Comparison of ENCODE assay signal across 1 cellular context in genomic region chr18:48942554-48943261, GRCh38.
A peak's percentile ranks its signal among the peaks of the same experiment; 100 is the strongest.
TF ChIP-seq lines count a peak whose summit lies in the region.

No MANE protein-coding gene starts in this region.

TF ChIP-seq in HepG2, 621 proteins besides CTCF, POLR2A, EP300 and RAD21 (continued from another document and continues in another):
- TF ChIP-seq, protein P1, sequence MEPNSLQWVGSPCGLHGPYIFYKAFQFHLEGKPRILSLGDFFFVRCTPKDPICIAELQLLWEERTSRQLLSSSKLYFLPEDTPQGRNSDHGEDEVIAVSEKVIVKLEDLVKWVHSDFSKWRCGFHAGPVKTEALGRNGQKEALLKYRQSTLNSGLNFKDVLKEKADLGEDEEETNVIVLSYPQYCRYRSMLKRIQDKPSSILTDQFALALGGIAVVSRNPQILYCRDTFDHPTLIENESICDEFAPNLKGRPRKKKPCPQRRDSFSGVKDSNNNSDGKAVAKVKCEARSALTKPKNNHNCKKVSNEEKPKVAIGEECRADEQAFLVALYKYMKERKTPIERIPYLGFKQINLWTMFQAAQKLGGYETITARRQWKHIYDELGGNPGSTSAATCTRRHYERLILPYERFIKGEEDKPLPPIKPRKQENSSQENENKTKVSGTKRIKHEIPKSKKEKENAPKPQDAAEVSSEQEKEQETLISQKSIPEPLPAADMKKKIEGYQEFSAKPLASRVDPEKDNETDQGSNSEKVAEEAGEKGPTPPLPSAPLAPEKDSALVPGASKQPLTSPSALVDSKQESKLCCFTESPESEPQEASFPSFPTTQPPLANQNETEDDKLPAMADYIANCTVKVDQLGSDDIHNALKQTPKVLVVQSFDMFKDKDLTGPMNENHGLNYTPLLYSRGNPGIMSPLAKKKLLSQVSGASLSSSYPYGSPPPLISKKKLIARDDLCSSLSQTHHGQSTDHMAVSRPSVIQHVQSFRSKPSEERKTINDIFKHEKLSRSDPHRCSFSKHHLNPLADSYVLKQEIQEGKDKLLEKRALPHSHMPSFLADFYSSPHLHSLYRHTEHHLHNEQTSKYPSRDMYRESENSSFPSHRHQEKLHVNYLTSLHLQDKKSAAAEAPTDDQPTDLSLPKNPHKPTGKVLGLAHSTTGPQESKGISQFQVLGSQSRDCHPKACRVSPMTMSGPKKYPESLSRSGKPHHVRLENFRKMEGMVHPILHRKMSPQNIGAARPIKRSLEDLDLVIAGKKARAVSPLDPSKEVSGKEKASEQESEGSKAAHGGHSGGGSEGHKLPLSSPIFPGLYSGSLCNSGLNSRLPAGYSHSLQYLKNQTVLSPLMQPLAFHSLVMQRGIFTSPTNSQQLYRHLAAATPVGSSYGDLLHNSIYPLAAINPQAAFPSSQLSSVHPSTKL (CRISPR knock-in tag; IDR thresholded peaks at IDR 0.05) = peak; percentile 94
- TF ChIP-seq SNAPC2 (CRISPR knock-in tag; IDR thresholded peaks at IDR 0.05) = no peak
- no peak for TF ChIP-seq TAF15 (IDR thresholded peaks at IDR 0.05; ENCODE audit: low read depth, low read length, poor library complexity, severe bottlenecking)
- no peak for TF ChIP-seq SAFB2 (CRISPR knock-in tag; IDR thresholded peaks at IDR 0.05; ENCODE audit: borderline replicate concordance, low read depth)
- TF ChIP-seq, protein P2, sequence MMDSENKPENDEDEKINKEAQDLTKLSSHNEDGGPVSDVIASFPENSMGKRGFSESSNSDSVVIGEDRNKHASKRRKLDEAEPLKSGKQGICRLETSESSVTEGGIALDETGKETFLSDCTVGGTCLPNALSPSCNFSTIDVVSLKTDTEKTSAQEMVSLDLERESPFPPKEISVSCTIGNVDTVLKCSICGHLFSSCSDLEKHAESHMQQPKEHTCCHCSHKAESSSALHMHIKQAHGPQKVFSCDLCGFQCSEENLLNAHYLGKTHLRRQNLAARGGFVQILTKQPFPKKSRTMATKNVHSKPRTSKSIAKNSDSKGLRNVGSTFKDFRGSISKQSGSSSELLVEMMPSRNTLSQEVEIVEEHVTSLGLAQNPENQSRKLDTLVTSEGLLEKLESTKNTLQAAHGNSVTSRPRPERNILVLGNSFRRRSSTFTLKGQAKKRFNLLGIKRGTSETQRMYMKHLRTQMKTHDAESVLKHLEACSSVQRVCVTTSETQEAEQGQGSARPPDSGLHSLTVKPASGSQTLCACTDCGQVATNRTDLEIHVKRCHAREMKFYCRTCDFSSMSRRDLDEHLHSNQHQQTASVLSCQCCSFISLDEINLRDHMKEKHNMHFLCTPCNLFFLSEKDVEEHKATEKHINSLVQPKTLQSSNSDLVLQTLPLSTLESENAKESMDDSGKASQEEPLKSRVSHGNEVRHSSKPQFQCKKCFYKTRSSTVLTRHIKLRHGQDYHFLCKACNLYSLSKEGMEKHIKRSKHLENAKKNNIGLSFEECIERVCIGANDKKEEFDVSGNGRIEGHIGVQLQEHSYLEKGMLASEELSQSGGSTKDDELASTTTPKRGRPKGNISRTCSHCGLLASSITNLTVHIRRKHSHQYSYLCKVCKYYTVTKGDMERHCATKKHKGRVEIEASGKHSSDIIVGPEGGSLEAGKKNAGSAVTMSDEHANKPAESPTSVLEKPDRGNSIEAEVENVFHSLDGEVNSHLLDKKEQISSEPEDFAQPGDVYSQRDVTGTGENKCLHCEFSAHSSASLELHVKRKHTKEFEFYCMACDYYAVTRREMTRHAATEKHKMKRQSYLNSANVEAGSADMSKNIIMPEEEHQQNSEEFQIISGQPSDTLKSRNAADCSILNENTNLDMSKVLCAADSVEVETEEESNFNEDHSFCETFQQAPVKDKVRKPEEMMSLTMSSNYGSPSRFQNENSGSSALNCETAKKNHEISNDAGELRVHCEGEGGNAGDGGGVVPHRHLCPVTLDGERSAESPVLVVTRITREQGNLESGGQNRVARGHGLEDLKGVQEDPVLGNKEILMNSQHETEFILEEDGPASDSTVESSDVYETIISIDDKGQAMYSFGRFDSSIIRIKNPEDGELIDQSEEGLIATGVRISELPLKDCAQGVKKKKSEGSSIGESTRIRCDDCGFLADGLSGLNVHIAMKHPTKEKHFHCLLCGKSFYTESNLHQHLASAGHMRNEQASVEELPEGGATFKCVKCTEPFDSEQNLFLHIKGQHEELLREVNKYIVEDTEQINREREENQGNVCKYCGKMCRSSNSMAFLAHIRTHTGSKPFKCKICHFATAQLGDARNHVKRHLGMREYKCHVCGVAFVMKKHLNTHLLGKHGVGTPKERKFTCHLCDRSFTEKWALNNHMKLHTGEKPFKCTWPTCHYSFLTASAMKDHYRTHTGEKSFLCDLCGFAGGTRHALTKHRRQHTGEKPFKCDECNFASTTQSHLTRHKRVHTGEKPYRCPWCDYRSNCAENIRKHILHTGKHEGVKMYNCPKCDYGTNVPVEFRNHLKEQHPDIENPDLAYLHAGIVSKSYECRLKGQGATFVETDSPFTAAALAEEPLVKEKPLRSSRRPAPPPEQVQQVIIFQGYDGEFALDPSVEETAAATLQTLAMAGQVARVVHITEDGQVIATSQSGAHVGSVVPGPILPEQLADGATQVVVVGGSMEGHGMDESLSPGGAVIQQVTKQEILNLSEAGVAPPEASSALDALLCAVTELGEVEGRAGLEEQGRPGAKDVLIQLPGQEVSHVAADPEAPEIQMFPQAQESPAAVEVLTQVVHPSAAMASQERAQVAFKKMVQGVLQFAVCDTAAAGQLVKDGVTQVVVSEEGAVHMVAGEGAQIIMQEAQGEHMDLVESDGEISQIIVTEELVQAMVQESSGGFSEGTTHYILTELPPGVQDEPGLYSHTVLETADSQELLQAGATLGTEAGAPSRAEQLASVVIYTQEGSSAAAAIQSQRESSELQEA (CRISPR knock-in tag; IDR thresholded peaks at IDR 0.05; ENCODE audit: not compliant biosample characterization) = no peak
- TF ChIP-seq, protein P3, sequence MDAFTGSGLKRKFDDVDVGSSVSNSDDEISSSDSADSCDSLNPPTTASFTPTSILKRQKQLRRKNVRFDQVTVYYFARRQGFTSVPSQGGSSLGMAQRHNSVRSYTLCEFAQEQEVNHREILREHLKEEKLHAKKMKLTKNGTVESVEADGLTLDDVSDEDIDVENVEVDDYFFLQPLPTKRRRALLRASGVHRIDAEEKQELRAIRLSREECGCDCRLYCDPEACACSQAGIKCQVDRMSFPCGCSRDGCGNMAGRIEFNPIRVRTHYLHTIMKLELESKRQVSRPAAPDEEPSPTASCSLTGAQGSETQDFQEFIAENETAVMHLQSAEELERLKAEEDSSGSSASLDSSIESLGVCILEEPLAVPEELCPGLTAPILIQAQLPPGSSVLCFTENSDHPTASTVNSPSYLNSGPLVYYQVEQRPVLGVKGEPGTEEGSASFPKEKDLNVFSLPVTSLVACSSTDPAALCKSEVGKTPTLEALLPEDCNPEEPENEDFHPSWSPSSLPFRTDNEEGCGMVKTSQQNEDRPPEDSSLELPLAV (CRISPR knock-in tag; conservative IDR thresholded peaks at IDR 0.05; ENCODE audit: low read depth) = no peak
- TF ChIP-seq ZNF775 (CRISPR knock-in tag; IDR thresholded peaks at IDR 0.05; ENCODE audit: borderline replicate concordance) = no peak
- no peak for TF ChIP-seq NFYC (CRISPR knock-in tag; IDR thresholded peaks at IDR 0.05)
- no peak for TF ChIP-seq TERF1 (CRISPR knock-in tag; IDR thresholded peaks at IDR 0.05)
- TF ChIP-seq, protein P4, sequence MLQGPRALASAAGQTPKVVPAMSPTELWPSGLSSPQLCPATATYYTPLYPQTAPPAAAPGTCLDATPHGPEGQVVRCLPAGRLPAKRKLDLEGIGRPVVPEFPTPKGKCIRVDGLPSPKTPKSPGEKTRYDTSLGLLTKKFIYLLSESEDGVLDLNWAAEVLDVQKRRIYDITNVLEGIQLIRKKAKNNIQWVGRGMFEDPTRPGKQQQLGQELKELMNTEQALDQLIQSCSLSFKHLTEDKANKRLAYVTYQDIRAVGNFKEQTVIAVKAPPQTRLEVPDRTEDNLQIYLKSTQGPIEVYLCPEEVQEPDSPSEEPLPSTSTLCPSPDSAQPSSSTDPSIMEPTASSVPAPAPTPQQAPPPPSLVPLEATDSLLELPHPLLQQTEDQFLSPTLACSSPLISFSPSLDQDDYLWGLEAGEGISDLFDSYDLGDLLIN (CRISPR knock-in tag; IDR thresholded peaks at IDR 0.05; ENCODE audit: borderline replicate concordance) = no peak
- TF ChIP-seq ZNF773 (CRISPR knock-in tag; IDR thresholded peaks at IDR 0.05; ENCODE audit: borderline replicate concordance) = no peak
- TF ChIP-seq ZNF609 (CRISPR knock-in tag; IDR thresholded peaks at IDR 0.05; ENCODE audit: borderline replicate concordance) = peak; percentile 54; the same call in 1 of the 2 replicates
- no peak for TF ChIP-seq KMT2B (CRISPR knock-in tag; IDR thresholded peaks at IDR 0.05)
- TF ChIP-seq FOXK1 (CRISPR knock-in tag; IDR thresholded peaks at IDR 0.05; ENCODE audit: borderline replicate concordance, low read depth) = no peak
- TF ChIP-seq ZNF772 (CRISPR knock-in tag; IDR thresholded peaks at IDR 0.05) = no peak
- no peak for TF ChIP-seq TSC22D2 (CRISPR knock-in tag; IDR thresholded peaks at IDR 0.05; ENCODE audit: borderline replicate concordance)
- TF ChIP-seq, protein P5, sequence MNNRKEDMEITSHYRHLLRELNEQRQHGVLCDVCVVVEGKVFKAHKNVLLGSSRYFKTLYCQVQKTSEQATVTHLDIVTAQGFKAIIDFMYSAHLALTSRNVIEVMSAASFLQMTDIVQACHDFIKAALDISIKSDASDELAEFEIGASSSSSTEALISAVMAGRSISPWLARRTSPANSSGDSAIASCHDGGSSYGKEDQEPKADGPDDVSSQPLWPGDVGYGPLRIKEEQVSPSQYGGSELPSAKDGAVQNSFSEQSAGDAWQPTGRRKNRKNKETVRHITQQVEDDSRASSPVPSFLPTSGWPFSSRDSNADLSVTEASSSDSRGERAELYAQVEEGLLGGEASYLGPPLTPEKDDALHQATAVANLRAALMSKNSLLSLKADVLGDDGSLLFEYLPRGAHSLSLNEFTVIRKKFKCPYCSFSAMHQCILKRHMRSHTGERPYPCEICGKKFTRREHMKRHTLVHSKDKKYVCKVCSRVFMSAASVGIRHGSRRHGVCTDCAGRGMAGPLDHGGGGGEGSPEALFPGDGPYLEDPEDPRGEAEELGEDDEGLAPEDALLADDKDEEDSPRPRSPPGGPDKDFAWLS (CRISPR knock-in tag; IDR thresholded peaks at IDR 0.05; ENCODE audit: borderline replicate concordance) = no peak
- TF ChIP-seq ISL2 (CRISPR knock-in tag; IDR thresholded peaks at IDR 0.05) = peak; percentile 68; the same call in 1 of the 2 replicates
- 0 out of 2 replicates have a peak, but pooled peaks have one; percentile 44 for TF ChIP-seq CBFB (CRISPR knock-in tag; IDR thresholded peaks at IDR 0.05)
- no peak for TF ChIP-seq AKNA (CRISPR knock-in tag; IDR thresholded peaks at IDR 0.05; ENCODE audit: borderline replicate concordance)
